15 cellular contexts compared by ENCODE assay signal in genomic region chr13:35699805-35700204, GRCh38.
DNase-seq lines count a peak whose midpoint lies in the region; ATAC-seq and TF ChIP-seq lines count a peak whose summit lies in the region.
"Had no signal": no experiment of that assay in that cellular context is flagged by ENCODE, and none has a peak within 500 bp of the region (broad histone marks: within the 10 kb centered on the region; RNA-seq: fewer than 3 reads in every experiment).

No MANE protein-coding gene starts in this region.

- TF ChIP-seq EP300 in neural cell (conservative IDR thresholded peaks at IDR 0.05; ENCODE audit: poor library complexity, severe bottlenecking) = no peak

- DNase-seq in AG04449 (ENCODE audit: low read depth, low spot score) (no peak), H4 (ENCODE audit: low spot score) (peak; percentile 9), choroid plexus epithelial cell (ENCODE audit: low read depth) (peak; percentile 23), immature natural killer cell (no peak)
- DNase-seq in activated naive CD4-positive, alpha-beta T cell treated with anti-CD3 and anti-CD28 coated beads, Interleukin-2, amount 10 ng/mL, durations not matched to agents 7 days and 5 days = no peak
- no peak for DNase-seq in activated naive CD8-positive, alpha-beta T cell treated with anti-CD3 and anti-CD28 coated beads for 36 hours
- DNase-seq: activated CD4-positive, alpha-beta T cell treated with anti-CD3 and anti-CD28 coated beads for 36 hours; HCEC 1CT; hypothalamus; NCI-H2171 treated with DMSO at 0.1 percent for 48 hours had no signal

- H3K27me3 Mint-ChIP-seq in activated naive CD4-positive, alpha-beta T cell treated with anti-CD3 and anti-CD28 coated beads, Interleukin-2, amount 10 ng/mL, durations not matched to agents 7 days and 5 days = no peaks in the 10 kb centered on the region
- peaks cover 12% of the 10 kb centered on the region for H3K27me3 Mint-ChIP-seq in activated naive CD8-positive, alpha-beta T cell treated with anti-CD3 and anti-CD28 coated beads for 36 hours
- peaks cover 4 to 7% (median 4%) of the 10 kb centered on the region in 3 donors for H3K27me3 Mint-ChIP-seq in immature natural killer cell (ENCODE audit: low read depth in 3 of 3)

- H3K9me3 Mint-ChIP-seq in activated naive CD4-positive, alpha-beta T cell treated with anti-CD3 and anti-CD28 coated beads, Interleukin-2, amount 10 ng/mL, durations not matched to agents 7 days and 5 days = no peaks in the 10 kb centered on the region
- no peaks in the 10 kb centered on the region for H3K9me3 Mint-ChIP-seq in activated naive CD8-positive, alpha-beta T cell treated with anti-CD3 and anti-CD28 coated beads for 36 hours
- H3K9me3 Mint-ChIP-seq in immature natural killer cell = peaks cover 0 to 2% (median 0%) of the 10 kb centered on the region in 6 donors
- H3K9me3 Mint-ChIP-seq: activated T-helper 1 cell treated with anti-CD3 and anti-CD28 coated beads, Interleukin-12 subunit alpha, Interleukin-12 subunit beta, Interleukin-2, Interleukin-4 antibody, amounts not matched to agents 30 ng/mL and 10 ng/mL and 1 ng/mL, durations not matched to agents 14 hours and 24 hours and 36 hours had no signal

- H3F3A ChIP-seq in neural cell (ENCODE audit: insufficient read depth, low read length, poor library complexity, severe bottlenecking) = no peaks in the 10 kb centered on the region

- H3K4me1 Mint-ChIP-seq in activated naive CD4-positive, alpha-beta T cell treated with anti-CD3 and anti-CD28 coated beads, Interleukin-2, amount 10 ng/mL, durations not matched to agents 7 days and 5 days = no peaks in the 10 kb centered on the region
- no peaks in the 10 kb centered on the region for H3K4me1 Mint-ChIP-seq in activated naive CD8-positive, alpha-beta T cell treated with anti-CD3 and anti-CD28 coated beads for 36 hours
- H3K4me1 Mint-ChIP-seq in immature natural killer cell = no peaks in the 10 kb centered on the region
- H3K4me1 Mint-ChIP-seq: activated CD4-positive, alpha-beta T cell treated with anti-CD3 and anti-CD28 coated beads for 36 hours had no signal

- TF ChIP-seq CTCF in AG04449 (IDR thresholded peaks at IDR 0.05; ENCODE audit: insufficient read depth, low read length, missing control alignments) = no peak
- no peak for TF ChIP-seq CTCF in choroid plexus epithelial cell (conservative IDR thresholded peaks at IDR 0.05; ENCODE audit: low read depth, low read length)
- TF ChIP-seq CTCF in neural cell (IDR thresholded peaks at IDR 0.05; ENCODE audit: poor library complexity, severe bottlenecking) = no peak

- no peak for ATAC-seq in GM21515 (IDR thresholded peaks at IDR 0.05; ENCODE audit: unreplicated experiment)
- ATAC-seq: activated CD4-positive, alpha-beta T cell treated with anti-CD3 and anti-CD28 coated beads for 36 hours had no signal

- no peak for TF ChIP-seq RAD21 in neural cell (conservative IDR thresholded peaks at IDR 0.05)

- H3K4me3 ChIP-seq in AG04449 (ENCODE audit: low read depth, low read length) (peak overlapping the region; percentile 37), choroid plexus epithelial cell (ENCODE audit: low read depth, low read length) (peak overlapping the region; percentile 13), neural cell (ENCODE audit: low read length) (no peak overlapping the region)
- H3K4me3 ChIP-seq: BLaER1 had no signal

- H3K36me3 Mint-ChIP-seq in activated naive CD4-positive, alpha-beta T cell treated with anti-CD3 and anti-CD28 coated beads, Interleukin-2, amount 10 ng/mL, durations not matched to agents 7 days and 5 days = no peaks in the 10 kb centered on the region
- H3K36me3 Mint-ChIP-seq in activated naive CD8-positive, alpha-beta T cell treated with anti-CD3 and anti-CD28 coated beads for 36 hours = no peaks in the 10 kb centered on the region
- no peaks in the 10 kb centered on the region for H3K36me3 Mint-ChIP-seq in immature natural killer cell

- no peaks in the 10 kb centered on the region for H3K27me3 ChIP-seq in neural cell (ENCODE audit: insufficient read depth, low read depth, low read length)
- H3K27me3 ChIP-seq: BLaER1 had no signal

- H3K9me2 ChIP-seq in neural cell (ENCODE audit: insufficient read depth, low read length) = no peaks in the 10 kb centered on the region

- H3K36me3 ChIP-seq in neural cell (ENCODE audit: insufficient read depth, low read length) = no peaks in the 10 kb centered on the region
- H3K36me3 ChIP-seq: BLaER1 had no signal

- no peak overlapping the region for H3K4me2 ChIP-seq in neural cell (ENCODE audit: low read length)
- H3K4me2 ChIP-seq: BLaER1 had no signal

- H3K27ac ChIP-seq in neural cell (ENCODE audit: low read length) = no peak overlapping the region
- H3K27ac ChIP-seq: BLaER1, parathyroid adenoma had no signal

- no peaks in the 10 kb centered on the region for H3K79me2 ChIP-seq in neural cell (replicated peaks; ENCODE audit: insufficient read depth, low read length)
- H3K79me2 ChIP-seq: parathyroid adenoma had no signal

- CTCF ChIA-PET in AG04449 (lab: Yijun Ruan, JAX) = interaction anchor here (1.0 kb wide), 1 partner anchor 13 kb away, joined by 4 read pairs; no protein-coding TSS in a partner anchor
- CTCF ChIA-PET in activated naive CD4-positive, alpha-beta T cell treated with anti-CD3 and anti-CD28 coated beads, Interleukin-2, amount 10 ng/mL, durations not matched to agents 7 days and 5 days (lab: Charles Lee) = no interaction called here

- no peak overlapping the region for H3K9ac ChIP-seq in neural cell (ENCODE audit: low read length)
- H3K9ac ChIP-seq: BLaER1, parathyroid adenoma had no signal

- POLR2A ChIA-PET in AG04449 (lab: Yijun Ruan, JAX) = interaction anchor here (1.4 to 2.3 kb wide), 4 partner anchors 13 to 72 kb away, joined by 5 to 12 read pairs (median 6); no protein-coding TSS in a partner anchor

- no peaks in the 10 kb centered on the region for H4K20me1 ChIP-seq in neural cell (ENCODE audit: insufficient read depth)
- H4K20me1 ChIP-seq: BLaER1 had no signal

- no peak overlapping the region for H3K27ac Mint-ChIP-seq in activated naive CD4-positive, alpha-beta T cell treated with anti-CD3 and anti-CD28 coated beads, Interleukin-2, amount 10 ng/mL, durations not matched to agents 7 days and 5 days
- H3K27ac Mint-ChIP-seq in activated naive CD8-positive, alpha-beta T cell treated with anti-CD3 and anti-CD28 coated beads for 36 hours = no peak overlapping the region
- H3K27ac Mint-ChIP-seq in immature natural killer cell = no peak overlapping the region
- H3K27ac Mint-ChIP-seq: activated CD4-positive, alpha-beta T cell treated with anti-CD3 and anti-CD28 coated beads for 36 hours; activated T-helper 1 cell treated with anti-CD3 and anti-CD28 coated beads, Interleukin-12 subunit alpha, Interleukin-12 subunit beta, Interleukin-2, Interleukin-4 antibody, amounts not matched to agents 30 ng/mL and 10 ng/mL and 1 ng/mL, durations not matched to agents 14 hours and 24 hours and 36 hours had no signal

- H3K4me3 Mint-ChIP-seq in activated naive CD4-positive, alpha-beta T cell treated with anti-CD3 and anti-CD28 coated beads, Interleukin-2, amount 10 ng/mL, durations not matched to agents 7 days and 5 days = no peak overlapping the region
- H3K4me3 Mint-ChIP-seq in activated naive CD8-positive, alpha-beta T cell treated with anti-CD3 and anti-CD28 coated beads for 36 hours = no peak overlapping the region
- H3K4me3 Mint-ChIP-seq in immature natural killer cell = no peak overlapping the region
- H3K4me3 Mint-ChIP-seq: activated CD4-positive, alpha-beta T cell treated with anti-CD3 and anti-CD28 coated beads for 36 hours; activated T-helper 1 cell treated with anti-CD3 and anti-CD28 coated beads, Interleukin-12 subunit alpha, Interleukin-12 subunit beta, Interleukin-2, Interleukin-4 antibody, amounts not matched to agents 30 ng/mL and 10 ng/mL and 1 ng/mL, durations not matched to agents 14 hours and 24 hours and 36 hours had no signal

- H3K9me3 ChIP-seq in neural cell (ENCODE audit: low read length) = no peaks in the 10 kb centered on the region
- H3K9me3 ChIP-seq: BLaER1 had no signal

- no peak overlapping the region for H2AFZ ChIP-seq in neural cell (ENCODE audit: low read depth, low read length)
- H2AFZ ChIP-seq: parathyroid adenoma had no signal

TF ChIP-seq in neural cell, 6 proteins besides CTCF, POLR2A, EP300 and RAD21:
- peak; percentile 6 for TF ChIP-seq POLR2AphosphoS5 (IDR thresholded peaks at IDR 0.05)
- TF ChIP-seq TAF1 (IDR thresholded peaks at IDR 0.05; ENCODE audit: low read depth) = no peak
- TF ChIP-seq REST (IDR thresholded peaks at IDR 0.05; ENCODE audit: borderline replicate concordance) = no peak
- no peak for TF ChIP-seq SMC3 (conservative IDR thresholded peaks at IDR 0.05; ENCODE audit: poor library complexity)
- TF ChIP-seq MXI1 (conservative IDR thresholded peaks at IDR 0.05; ENCODE audit: poor library complexity, severe bottlenecking) = no peak
- no peak for TF ChIP-seq EZH2 (IDR thresholded peaks at IDR 0.05; ENCODE audit: borderline replicate concordance, insufficient read depth, low read length, poor library complexity, severe bottlenecking)

Comparison
In these comparisons a context has a peak if more than half of its experiments do, and no peak if none do; other contexts are left out.
1. DNase-seq: peak in H4 (single experiment) and choroid plexus epithelial cell (single experiment); none in AG04449 (single experiment), activated naive CD4-positive, alpha-beta T cell treated with anti-CD3 and anti-CD28 coated beads, Interleukin-2, amount 10 ng/mL, durations not matched to agents 7 days and 5 days (single experiment), activated naive CD8-positive, alpha-beta T cell treated with anti-CD3 and anti-CD28 coated beads for 36 hours (single experiment) and immature natural killer cell (0 of 3).